22 cellular contexts compared by ENCODE assay signal in the genomic region with DNA sequence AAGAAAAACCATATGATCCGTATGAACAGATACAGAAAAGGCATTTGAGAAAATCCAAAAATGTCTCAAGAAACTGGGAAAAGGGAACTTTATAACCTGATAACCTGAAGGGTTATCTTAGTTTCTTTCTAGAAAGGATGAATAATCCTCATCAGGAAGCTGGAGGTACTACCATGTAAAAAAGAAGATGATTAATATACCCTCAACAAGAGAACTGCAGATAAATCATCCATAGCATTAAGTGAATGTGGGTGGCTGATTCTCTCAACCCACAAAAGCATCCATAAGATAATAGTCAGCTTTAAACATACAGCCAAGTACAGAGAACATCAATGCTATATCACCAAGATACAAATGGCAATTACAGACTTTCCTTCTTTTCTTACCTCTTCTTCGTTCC.
"Had no signal": no experiment of that assay in that cellular context is flagged by ENCODE, and none has a peak within 500 bp of the region (broad histone marks: within the 10 kb centered on the region; RNA-seq: fewer than 3 reads in every experiment).

No MANE protein-coding gene starts in this region.

- H3K27me3 Mint-ChIP-seq: naive B cell; stimulated activated naive B cell treated with anti-CD40 and anti-IgM and Interleukin-4, amounts not matched to agents 10 μg/mL and 1 μg/mL and 100 μg/mL, for 72 hours; stimulated activated naive CD8-positive, alpha-beta T cell treated with anti-CD3 and anti-CD28 coated beads, Interleukin-15, amount 100 ng/mL, for 72 hours had no signal

- H3K4me3 ChIP-seq: dorsolateral prefrontal cortex, heart left ventricle, lung, prostate gland, right lobe of liver, testis, tibial nerve, upper lobe of right lung, vagina had no signal

- H3K36me3 ChIP-seq: prostate gland, right lobe of liver, upper lobe of right lung, vagina had no signal

- H3K4me3 Mint-ChIP-seq: naive B cell; nephron; stimulated activated naive B cell treated with anti-CD40 and anti-IgM and Interleukin-4, amounts not matched to agents 10 μg/mL and 1 μg/mL and 100 μg/mL, for 72 hours; stimulated activated naive CD8-positive, alpha-beta T cell treated with anti-CD3 and anti-CD28 coated beads, Interleukin-15, amount 100 ng/mL, for 72 hours had no signal

- ATAC-seq: heart left ventricle; left colon; left ventricle myocardium superior; right lobe of liver; stimulated activated naive B cell treated with anti-CD40 and anti-IgM and Interleukin-4, amounts not matched to agents 10 μg/mL and 1 μg/mL and 100 μg/mL, for 72 hours; stimulated activated naive CD8-positive, alpha-beta T cell treated with anti-CD3 and anti-CD28 coated beads, Interleukin-15, amount 100 ng/mL, for 72 hours; upper lobe of right lung had no signal

- H3K27ac Mint-ChIP-seq: nephron; stimulated activated naive B cell treated with anti-CD40 and anti-IgM and Interleukin-4, amounts not matched to agents 10 μg/mL and 1 μg/mL and 100 μg/mL, for 72 hours; stimulated activated naive CD8-positive, alpha-beta T cell treated with anti-CD3 and anti-CD28 coated beads, Interleukin-15, amount 100 ng/mL, for 72 hours had no signal

- DNase-seq: dorsolateral prefrontal cortex; effector CD8-positive, alpha-beta T cell; heart left ventricle; hippocampal formation; left colon; left ventricle myocardium superior; mesenchymal stem cell; naive B cell; occipital lobe; retina; right lobe of liver; stimulated activated CD4-positive, alpha-beta T cell treated with anti-CD3 and anti-CD28 coated beads, Interleukin-4, amount 100 ng/mL, for 1 hour; stimulated activated CD8-positive, alpha-beta memory T cell treated with anti-CD3 and anti-CD28 coated beads, Interleukin-4, amount 100 ng/mL, for 48 hours; stimulated activated naive B cell treated with anti-CD40 and anti-IgM and Interleukin-4, amounts not matched to agents 10 μg/mL and 1 μg/mL and 100 μg/mL, for 72 hours; stimulated activated naive CD8-positive, alpha-beta T cell treated with anti-CD3 and anti-CD28 coated beads, Interleukin-15, amount 100 ng/mL, for 72 hours; testis; upper lobe of right lung had no signal

- H3K27me3 ChIP-seq: dorsolateral prefrontal cortex, heart left ventricle, right lobe of liver, testis, tibial nerve, upper lobe of right lung, vagina had no signal

- H3K9me3 Mint-ChIP-seq: stimulated activated naive B cell treated with anti-CD40 and anti-IgM and Interleukin-4, amounts not matched to agents 10 μg/mL and 1 μg/mL and 100 μg/mL, for 72 hours; stimulated activated naive CD8-positive, alpha-beta T cell treated with anti-CD3 and anti-CD28 coated beads, Interleukin-15, amount 100 ng/mL, for 72 hours had no signal
